30 cellular contexts compared by ENCODE assay signal in genomic region chr18:8006979-8007378, GRCh38.
"Had no signal": no experiment of that assay in that cellular context is flagged by ENCODE, and none has a peak within 500 bp of the region (broad histone marks: within the 10 kb centered on the region; RNA-seq: fewer than 3 reads in every experiment).

No MANE protein-coding gene starts in this region.

- DNase-seq: activated B cell treated with CpG ODN at 0.5 μM for 24 hours; activated CD4-positive, alpha-beta memory T cell treated with anti-CD3 and anti-CD28 coated beads, Interleukin-2, amount 10 ng/mL, durations not matched to agents 7 days and 5 days; activated CD4-positive, alpha-beta T cell treated with anti-CD3 and anti-CD28 coated beads for 48 hours; activated CD4-positive, alpha-beta T cell treated with anti-CD3 and anti-CD28 coated beads, Interleukin-2, amount 50 U/mL, for 4 hours; activated CD8-positive, alpha-beta memory T cell treated with anti-CD3 and anti-CD28 coated beads, Interleukin-2, amount 50 U/mL, for 48 hours; activated effector memory CD4-positive, alpha-beta T cell treated with anti-CD3 and anti-CD28 coated beads, Interleukin-2, amount 50 U/mL, for 16 hours; activated naive CD4-positive, alpha-beta T cell treated with anti-CD3 and anti-CD28 coated beads for 36 hours; activated naive CD8-positive, alpha-beta T cell treated with anti-CD3 and anti-CD28 coated beads for 36 hours; activated naive CD8-positive, alpha-beta T cell treated with anti-CD3 and anti-CD28 coated beads, Interleukin-2, amount 50 U/mL, for 24 hours; activated T-cell treated with anti-CD3 and anti-CD28 coated beads for 4 hours; activated T-cell treated with anti-CD3 and anti-CD28 coated beads, Interleukin-2, amount 50 U/mL, for 4 hours; adrenal gland; amygdala; aorta; body of pancreas; caudate nucleus; cortex of kidney; dermis blood vessel endothelial cell; effector CD4-positive, alpha-beta T cell; effector memory CD8-positive, alpha-beta T cell; erythroblast; foreskin keratinocyte; gastrocnemius medialis; glutamatergic neuron; heart left ventricle; T-helper 9 cell; WERI-Rb-1 had no signal

- H3K9me3 ChIP-seq: adrenal gland, body of pancreas, esophagus muscularis mucosa, gastrocnemius medialis, heart left ventricle had no signal

- H3K4me3 ChIP-seq: adrenal gland, body of pancreas, esophagus muscularis mucosa, gastrocnemius medialis, heart left ventricle had no signal

- H3K4me1 ChIP-seq: foreskin keratinocyte had no signal

- ATAC-seq: activated CD4-positive, CD25-positive, alpha-beta regulatory T cell treated with anti-CD3 and anti-CD28 coated beads, Interleukin-2, amount 50 U/mL, for 24 hours; activated naive CD8-positive, alpha-beta T cell treated with anti-CD3 and anti-CD28 coated beads, Interleukin-2, amount 50 U/mL, for 24 hours; activated T-cell treated with anti-CD3 and anti-CD28 coated beads, Interleukin-2, amount 50 U/mL, for 4 hours; body of pancreas; effector memory CD8-positive, alpha-beta T cell; foreskin keratinocyte; gastrocnemius medialis; heart left ventricle had no signal

- H3K27ac ChIP-seq: adrenal gland, body of pancreas, esophagus muscularis mucosa, foreskin keratinocyte, gastrocnemius medialis, heart left ventricle, WERI-Rb-1 had no signal

- H3K27me3 ChIP-seq: adrenal gland, body of pancreas, esophagus muscularis mucosa, foreskin keratinocyte, gastrocnemius medialis, heart left ventricle had no signal

- H3K36me3 ChIP-seq: adrenal gland, esophagus muscularis mucosa, gastrocnemius medialis, heart left ventricle, WERI-Rb-1 had no signal

- FAIRE-seq: colon had no signal
